Comparison of ENCODE assay signal across 31 cellular contexts in genomic region chr6:109443425-109443950, GRCh38. TPM values are rescaled to one million over a fixed set of nuclear protein-coding genes. Genes with fewer than 3 reads are reported as not detected.
DNase-seq lines count a peak whose midpoint lies in the region; ATAC-seq and TF ChIP-seq lines count a peak whose summit lies in the region.
"Had no signal": no experiment of that assay in that cellular context is flagged by ENCODE, and none has a peak within 500 bp of the region (broad histone marks: within the 10 kb centered on the region; RNA-seq: fewer than 3 reads in every experiment).

No MANE protein-coding gene starts in this region.

- H3K9me3 ChIP-seq in CD4-positive, alpha-beta memory T cell (ENCODE audit: control insufficient read depth in 1 of 2, low read length in 2 of 2): no peaks in the 10 kb centered on the region
- H3K9me3 ChIP-seq in osteoblast (ENCODE audit: low read depth, low read length): no peaks in the 10 kb centered on the region
- H3K9me3 ChIP-seq: esophagus muscularis mucosa, HAP-1, left ventricle myocardium inferior had no signal

- no peaks in the 10 kb centered on the region for H3K27me3 ChIP-seq in CD4-positive, alpha-beta memory T cell (ENCODE audit: insufficient read depth, low read length)
- no peaks in the 10 kb centered on the region for H3K27me3 ChIP-seq in osteoblast (ENCODE audit: insufficient read depth, low read length)
- H3K27me3 ChIP-seq: cardiac muscle cell, esophagus muscularis mucosa had no signal

- H3K4me2 ChIP-seq in osteoblast (ENCODE audit: insufficient read depth, low read length): no peak overlapping the region

- no peak overlapping the region for H3K4me3 ChIP-seq in CD4-positive, alpha-beta memory T cell (ENCODE audit: low read length in 2 of 2)
- no peak overlapping the region for H3K4me3 ChIP-seq in osteoblast (ENCODE audit: insufficient read depth, low read length)
- H3K4me3 ChIP-seq: cardiac muscle cell, esophagus muscularis mucosa, HAP-1, left ventricle myocardium inferior had no signal

- DNase-seq in CD4-positive, alpha-beta memory T cell: no peak
- no peak for DNase-seq in endothelial cell (ENCODE audit: low spot score)
- DNase-seq in osteoblast (ENCODE audit: insufficient read length, low spot score, missing footprints): peak; percentile 81
- no peak for DNase-seq in NCI-H2171 (lab: John Stamatoyannopoulos, UW)
- no peak for DNase-seq in HEK293T (ENCODE audit: extremely low spot score)
- DNase-seq in sciatic nerve (ENCODE audit: low spot score): no peak
- DNase-seq: activated CD4-positive, CD25-positive, alpha-beta regulatory T cell treated with anti-CD3 and anti-CD28 coated beads, Interleukin-2, amount 50 U/mL, for 72 hours; activated CD8-positive, alpha-beta memory T cell treated with anti-CD3 and anti-CD28 coated beads for 24 hours; activated gamma-delta T cell treated with Interleukin-2 at 50 U/mL for 16 hours; activated naive CD8-positive, alpha-beta T cell treated with anti-CD3 and anti-CD28 coated beads, Interleukin-2, amount 50 U/mL, for 24 hours; foreskin fibroblast; islet precursor cell; Karpas-422; left ventricle myocardium inferior; mesendoderm; NCI-H1417 treated with DMSO at 0.1 percent for 48 hours; NCI-H2081; NCI-H226; NCI-H526 treated with DMSO at 0.1 percent for 48 hours; SHP77; stimulated activated CD4-positive, alpha-beta T cell treated with anti-CD3 and anti-CD28 coated beads, Interleukin-15, amount 100 ng/mL, for 24 hours; stimulated activated CD4-positive, alpha-beta T cell treated with anti-CD3 and anti-CD28 coated beads, Interleukin-4, amount 100 ng/mL, for 4 hours; substantia nigra had no signal

- peaks cover 11 to 50% of the 10 kb centered on the region in 2 donors for H3K36me3 Mint-ChIP-seq in CD4-positive, alpha-beta memory T cell
- H3K36me3 Mint-ChIP-seq in IgD-negative memory B cell: no peaks in the 10 kb centered on the region
- H3K36me3 Mint-ChIP-seq in endothelial cell (ENCODE audit: low read depth, unreplicated experiment): peaks cover 18% of the 10 kb centered on the region

- H3K4me1 Mint-ChIP-seq in CD4-positive, alpha-beta memory T cell: peaks cover 21 to 46% (median 27%) of the 10 kb centered on the region in 4 donors
- H3K4me1 Mint-ChIP-seq in IgD-negative memory B cell: peaks cover 23 to 33% (median 30%) of the 10 kb centered on the region in 3 donors
- peaks cover 6% of the 10 kb centered on the region for H3K4me1 Mint-ChIP-seq in endothelial cell (ENCODE audit: unreplicated experiment)

- H3K27ac ChIP-seq in CD4-positive, alpha-beta memory T cell (ENCODE audit: low read depth, low read length): no peak overlapping the region
- no peak overlapping the region for H3K27ac ChIP-seq in osteoblast (ENCODE audit: low read depth, low read length)
- H3K27ac ChIP-seq: C4-2B, cardiac muscle cell, esophagus muscularis mucosa, left ventricle myocardium inferior had no signal

- H3K4me3 Mint-ChIP-seq in CD4-positive, alpha-beta memory T cell: peak overlapping the region in 1 of 8 donors; percentile 25
- H3K4me3 Mint-ChIP-seq in IgD-negative memory B cell: peak overlapping the region in 2 of 4 donors; percentile 72 to 99
- peak overlapping the region; percentile 47 for H3K4me3 Mint-ChIP-seq in endothelial cell (ENCODE audit: unreplicated experiment)

- no peaks in the 10 kb centered on the region for H3K27me3 Mint-ChIP-seq in CD4-positive, alpha-beta memory T cell
- H3K27me3 Mint-ChIP-seq in IgD-negative memory B cell (no peaks in the 10 kb centered on the region), endothelial cell (ENCODE audit: unreplicated experiment) (peaks cover 25% of the 10 kb centered on the region)
- H3K27me3 Mint-ChIP-seq: activated naive CD8-positive, alpha-beta T cell treated with anti-CD3 and anti-CD28 coated beads, Interleukin-2, amount 50 U/mL, for 24 hours; type B pancreatic cell had no signal

- H4K20me1 ChIP-seq in osteoblast (ENCODE audit: insufficient read depth, low read length): peaks cover 5% of the 10 kb centered on the region

- H3K79me2 ChIP-seq in osteoblast (ENCODE audit: insufficient read depth, low read length): no peaks in the 10 kb centered on the region

- no peak overlapping the region for H2AFZ ChIP-seq in osteoblast (ENCODE audit: low read length)

- TF ChIP-seq CTCF in endothelial cell (IDR thresholded peaks at IDR 0.05; ENCODE audit: unreplicated experiment) (no peak), osteoblast (IDR thresholded peaks at IDR 0.05; ENCODE audit: extremely low read depth, low read depth, low read length) (no peak)

- peaks cover 0 to under 1% (median 0%) of the 10 kb centered on the region in 8 donors for H3K9me3 Mint-ChIP-seq in CD4-positive, alpha-beta memory T cell
- H3K9me3 Mint-ChIP-seq in IgD-negative memory B cell: no peaks in the 10 kb centered on the region
- no peaks in the 10 kb centered on the region for H3K9me3 Mint-ChIP-seq in endothelial cell (ENCODE audit: unreplicated experiment)
- H3K9me3 Mint-ChIP-seq: activated naive CD8-positive, alpha-beta T cell treated with anti-CD3 and anti-CD28 coated beads, Interleukin-2, amount 50 U/mL, for 24 hours; T-helper 2 cell treated with Interferon-gamma antibody and Interleukin-4, amounts not matched to agents 5 μg/mL and 100 μg/mL, for 36 hours; type B pancreatic cell had no signal

- H3K27ac Mint-ChIP-seq in CD4-positive, alpha-beta memory T cell: peak overlapping the region; percentile 10 to 98 (median 64)
- H3K27ac Mint-ChIP-seq in IgD-negative memory B cell: peak overlapping the region; percentile 73 to 99 (median 73)
- H3K27ac Mint-ChIP-seq in endothelial cell (ENCODE audit: unreplicated experiment): no peak overlapping the region
- H3K27ac Mint-ChIP-seq: activated naive CD8-positive, alpha-beta T cell treated with anti-CD3 and anti-CD28 coated beads, Interleukin-2, amount 50 U/mL, for 24 hours; type B pancreatic cell had no signal

- intact Hi-C loops in CD4-positive, alpha-beta memory T cell (cut with micrococcal nuclease): loop anchor here (5.0 kb wide), 1 partner anchor 1539 kb away; the partner anchor contains the start of gene RPF2
- intact Hi-C loops in sciatic nerve (cut with DNase I): no loop called here

- CTCF ChIA-PET in CD4-positive, alpha-beta memory T cell (lab: Charles Lee; ENCODE audit: partially characterized antibody): interaction anchor here (1.6 to 6.3 kb wide), 4 partner anchors 10 to 61 kb away, joined by 8 to 70 read pairs (median 31); partner anchors contain the start of genes CD164 and MICAL1
- CTCF ChIA-PET in HEK293T (lab: Yijun Ruan, JAX): interaction anchor here (1.0 to 1.5 kb wide), 2 partner anchors 10 to 21 kb away, joined by 3 to 5 read pairs; no protein-coding TSS in a partner anchor

- POLR2A ChIA-PET in CD4-positive, alpha-beta memory T cell (lab: Charles Lee; ENCODE audit: partially characterized antibody): interaction anchor here (3.2 to 10.9 kb wide), 5 partner anchors 11 to 884 kb away, joined by 15 to 220 read pairs (median 100); partner anchors contain the start of genes CD164, FOXO3, MICAL1 and ZBTB24
- POLR2A ChIA-PET in HEK293T (lab: Yijun Ruan, JAX): interaction anchor here (1.0 to 6.8 kb wide), 4 partner anchors 11 to 61 kb away, joined by 3 to 39 read pairs (median 4); partner anchors contain the start of genes CD164 and MICAL1

- ATAC-seq in sciatic nerve: no peak
- ATAC-seq: activated naive CD8-positive, alpha-beta T cell treated with anti-CD3 and anti-CD28 coated beads, Interleukin-2, amount 50 U/mL, for 24 hours; Panc1 had no signal

- peaks cover 21% of the 10 kb centered on the region for H3K36me3 ChIP-seq in CD4-positive, alpha-beta memory T cell (ENCODE audit: insufficient read depth, low read length)
- peaks cover 9% of the 10 kb centered on the region for H3K36me3 ChIP-seq in osteoblast (ENCODE audit: insufficient read depth, low read length)
- H3K36me3 ChIP-seq: cardiac muscle cell had no signal

- H3K4me1 ChIP-seq in CD4-positive, alpha-beta memory T cell (ENCODE audit: insufficient read depth, low read length): peaks cover 30% of the 10 kb centered on the region
- H3K4me1 ChIP-seq in osteoblast (ENCODE audit: insufficient read depth, low read length): peaks cover 8% of the 10 kb centered on the region

TF ChIP-seq in HEK293T, 16 proteins besides CTCF, POLR2A, EP300 and RAD21 (continues in another document):
- TF ChIP-seq LEF1 (IDR thresholded peaks at IDR 0.05; ENCODE audit: borderline replicate concordance) (no peak), SP1 (IDR thresholded peaks at IDR 0.05) (no peak), HDGF (IDR thresholded peaks at IDR 0.05; ENCODE audit: borderline replicate concordance) (no peak), ARNT (IDR thresholded peaks at IDR 0.05) (no peak), ELF4 (IDR thresholded peaks at IDR 0.05) (no peak), CTBP1 (IDR thresholded peaks at IDR 0.05; ENCODE audit: borderline replicate concordance) (no peak), FOXK2 (IDR thresholded peaks at IDR 0.05) (no peak), NFRKB (IDR thresholded peaks at IDR 0.05) (no peak)

RNA-seq across cellular contexts. Expression of gene SMPD2, which starts 3.0 kb away (rescaled TPM):
- total RNA-seq in CD4-positive, alpha-beta memory T cell: 10 to 100 TPM; 21.7 to 23.6 TPM
- 10 to 100 TPM in 1 of 2 donors, 1 to 10 TPM in 1; 8.2 to 15.8 TPM for polyA plus RNA-seq in CD4-positive, alpha-beta memory T cell
- 22.0 TPM for polyA plus RNA-seq in IgD-negative memory B cell
- total RNA-seq in endothelial cell (ENCODE audit: unreplicated experiment) (8.8 TPM), osteoblast (14.8 and 15.0 TPM in 2 replicates), sciatic nerve (11.7 TPM)

RNA-seq across cellular contexts. Expression of gene PPIL6, which starts 3.1 kb away (rescaled TPM):
- total RNA-seq in CD4-positive, alpha-beta memory T cell: under 1 TPM; 0.39 to 0.52 TPM
- polyA plus RNA-seq in CD4-positive, alpha-beta memory T cell: under 1 TPM; 0.33 to 0.35 TPM
- polyA plus RNA-seq in IgD-negative memory B cell: 1.1 TPM
- total RNA-seq in endothelial cell (ENCODE audit: unreplicated experiment) (0.95 TPM), osteoblast (5.3 and 5.8 TPM in 2 replicates), sciatic nerve (7.1 TPM)

RNA-seq across cellular contexts. Expression of gene MICAL1, which starts 12.1 kb away (rescaled TPM):
- 10 to 100 TPM; 76.5 to 79.3 TPM for total RNA-seq in CD4-positive, alpha-beta memory T cell
- 10 to 100 TPM in 1 of 2 donors, 1 to 10 TPM in 1; 9.0 to 23.5 TPM for polyA plus RNA-seq in CD4-positive, alpha-beta memory T cell
- 23.9 TPM for polyA plus RNA-seq in IgD-negative memory B cell
- total RNA-seq in endothelial cell (ENCODE audit: unreplicated experiment) (19.9 TPM), osteoblast (26.1 and 28.0 TPM in 2 replicates), sciatic nerve (53.9 TPM)

RNA-seq across cellular contexts. Expression of gene ZBTB24, which starts 39.5 kb away (rescaled TPM):
- total RNA-seq in CD4-positive, alpha-beta memory T cell: 10 to 100 TPM; 27.2 to 28.4 TPM
- polyA plus RNA-seq in CD4-positive, alpha-beta memory T cell: 10 to 100 TPM in 1 of 2 donors, 1 to 10 TPM in 1; 8.5 to 11.5 TPM
- polyA plus RNA-seq in IgD-negative memory B cell: 15.5 TPM
- 5.1 TPM for total RNA-seq in endothelial cell (ENCODE audit: unreplicated experiment)
- 8.7 and 10.9 TPM in 2 replicates for total RNA-seq in osteoblast
- total RNA-seq in sciatic nerve: 9.9 TPM
